In the genomic region with DNA sequence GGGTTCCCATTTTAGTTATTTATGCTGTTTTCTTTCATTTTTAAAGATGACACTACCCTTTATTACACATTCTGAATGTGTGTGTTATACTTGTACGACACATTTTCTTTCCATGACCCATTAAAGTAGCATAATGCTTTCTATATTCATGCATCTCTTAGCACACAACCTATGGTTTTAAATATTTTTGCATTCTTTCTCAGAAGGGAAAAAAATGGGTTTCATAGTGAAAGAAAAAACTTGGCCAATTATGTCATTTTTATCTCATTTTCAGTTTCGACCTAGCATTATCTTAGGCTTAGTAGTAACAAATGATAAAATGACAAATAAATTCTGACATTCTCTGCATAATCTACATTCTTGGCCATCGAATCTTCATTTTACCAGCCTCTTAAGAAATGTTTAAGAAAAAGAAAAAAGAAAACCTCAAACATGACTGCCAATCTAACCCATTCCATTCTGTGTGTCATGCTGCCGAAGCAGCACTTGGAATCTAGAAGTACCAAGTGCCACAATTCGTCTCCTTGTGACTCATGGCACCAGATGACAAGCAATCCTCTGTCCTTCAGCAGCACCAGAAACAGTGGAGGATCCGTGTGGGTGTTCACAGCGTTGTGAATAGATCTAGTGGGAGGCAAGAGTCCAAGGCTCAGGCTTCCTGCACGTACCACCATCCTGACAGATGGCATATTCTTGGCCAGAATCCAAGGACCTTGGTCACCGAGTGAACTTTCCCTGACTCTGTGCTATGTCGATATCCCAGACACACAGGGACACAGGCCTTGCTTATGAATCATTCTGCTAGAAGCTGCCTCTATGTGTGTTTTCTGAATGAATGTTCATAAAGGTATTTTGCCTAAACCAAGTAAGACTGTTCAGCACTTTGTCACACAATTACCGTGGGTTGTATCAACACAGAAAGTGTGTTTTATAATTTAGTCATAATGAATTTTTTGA, we compare ENCODE assay signal across 8 cellular contexts.
DNase-seq lines count a peak whose midpoint lies in the region; ATAC-seq and TF ChIP-seq lines count a peak whose summit lies in the region.

No MANE protein-coding gene starts in this region.

- no peak overlapping the region for H3K4me3 ChIP-seq in WERI-Rb-1 (ENCODE audit: low read depth, low read length)
- H3K4me3 ChIP-seq in right cardiac atrium (ENCODE audit: low read length) = no peak overlapping the region
- H3K4me3 ChIP-seq in spleen = no peak overlapping the region

- no peak for TF ChIP-seq POLR2A in spleen (IDR thresholded peaks at IDR 0.05)

- H3K36me3 ChIP-seq in WERI-Rb-1 = no peaks in the 10 kb centered on the region
- no peaks in the 10 kb centered on the region for H3K36me3 ChIP-seq in spleen

- TF ChIP-seq CTCF in Calu3 (IDR thresholded peaks at IDR 0.05; ENCODE audit: unreplicated experiment) = no peak
- no peak for TF ChIP-seq CTCF in WERI-Rb-1 (IDR thresholded peaks at IDR 0.05; ENCODE audit: low read depth, low read length)
- TF ChIP-seq CTCF in spleen (IDR thresholded peaks at IDR 0.05 in 8 of 11, conservative IDR thresholded peaks at IDR 0.05 in 3 of 11) = no peak

- CTCF ChIA-PET in Calu3 (lab: Charles Lee) = interaction anchor here (0.8 kb wide), 1 partner anchor 22 kb away, joined by 3 read pairs; no protein-coding TSS in a partner anchor

- ATAC-seq in GM21390 (IDR thresholded peaks at IDR 0.05; ENCODE audit: unreplicated experiment) = peak; percentile 84
- peak; percentile 70 for ATAC-seq in HG03565 (IDR thresholded peaks at IDR 0.05; ENCODE audit: unreplicated experiment)
- peak; percentile 97 for ATAC-seq in right cardiac atrium

- peaks cover 9% of the 10 kb centered on the region for H3K36me3 Mint-ChIP-seq in Calu3 (ENCODE audit: insufficient read depth, unreplicated experiment)

- peaks cover 45% of the 10 kb centered on the region for H3K4me1 Mint-ChIP-seq in Calu3 (ENCODE audit: low read depth, unreplicated experiment)

- H3K4me1 ChIP-seq in right cardiac atrium (ENCODE audit: control insufficient read depth, insufficient read depth, low read length) = peaks cover 2% of the 10 kb centered on the region
- H3K4me1 ChIP-seq in spleen = peaks cover 0 to 12% (median 5%) of the 10 kb centered on the region in 6 donors

- H3K27ac Mint-ChIP-seq in Calu3 (ENCODE audit: unreplicated experiment) = peak overlapping the region; percentile 83

- no peaks in the 10 kb centered on the region for H3K27me3 ChIP-seq in WERI-Rb-1 (ENCODE audit: insufficient read depth, low read depth, severe bottlenecking)
- H3K27me3 ChIP-seq in right cardiac atrium (ENCODE audit: control insufficient read depth, insufficient read depth) = no peaks in the 10 kb centered on the region
- H3K27me3 ChIP-seq in spleen (replicated peaks in 1 of 7) = no peaks in the 10 kb centered on the region

- peak overlapping the region; percentile 61 for H3K4me3 Mint-ChIP-seq in Calu3 (ENCODE audit: low read depth, unreplicated experiment)

- 23% methylated on average over 11 of the region's 11 CpGs for WGBS in right cardiac atrium
- WGBS in spleen, 5 donors = 28 to 54% (median 47%) methylated on average over 11 of the region's 11 CpGs

- H3K9me3 ChIP-seq in WERI-Rb-1 (ENCODE audit: severe bottlenecking) (no peaks in the 10 kb centered on the region), right cardiac atrium (ENCODE audit: control insufficient read depth, low read length) (no peaks in the 10 kb centered on the region), spleen (no peaks in the 10 kb centered on the region)

- BruUV-seq in Calu3 (replicated peaks; lab: Mats Ljungman, UMichigan) = no TSS peak

- peaks cover 2% of the 10 kb centered on the region for H3K9me3 Mint-ChIP-seq in Calu3 (ENCODE audit: low read depth, unreplicated experiment)

- no peaks in the 10 kb centered on the region for H3K27me3 Mint-ChIP-seq in Calu3 (ENCODE audit: unreplicated experiment)

- intact Hi-C loops in Calu3 (cut with micrococcal nuclease; ENCODE audit: unreplicated experiment) (loop anchor here (1.0 to 5.0 kb wide), 9 partner anchors 85 to 724 kb away; a partner anchor contains a TSS), right cardiac atrium (cut with DNase I) (no loop called here), spleen (cut with DNase I; ENCODE audit: low total_unique reads) (no loop called here)

- H3K27ac ChIP-seq in WERI-Rb-1 (no peak overlapping the region), right cardiac atrium (ENCODE audit: low read length) (no peak overlapping the region), spleen (peak overlapping the region in 7 of 8 donors; percentile 41 to 67 (median 58))

- peak; percentile 95 for DNase-seq in Calu3
- peak; percentile 24 for DNase-seq in WERI-Rb-1
- DNase-seq in right cardiac atrium = peak; percentile 64 to 77 (median 66)
- DNase-seq in spleen = no peak
- no peak for DNase-seq in activated effector memory CD4-positive, alpha-beta T cell treated with anti-CD3 and anti-CD28 coated beads, Interleukin-2, amount 50 U/mL, for 16 hours
- DNase-seq in stimulated activated CD4-positive, alpha-beta T cell treated with anti-CD3 and anti-CD28 coated beads, Interleukin-4, amount 100 ng/mL, for 1 hour = no peak

Comparison
In these comparisons a context has a peak if more than half of its experiments do, and no peak if none do; other contexts are left out.
1. DNase-seq: peak in Calu3 (single experiment), WERI-Rb-1 (single experiment) and right cardiac atrium (3 of 3); none in spleen (single experiment), activated effector memory CD4-positive, alpha-beta T cell treated with anti-CD3 and anti-CD28 coated beads, Interleukin-2, amount 50 U/mL, for 16 hours (single experiment) and stimulated activated CD4-positive, alpha-beta T cell treated with anti-CD3 and anti-CD28 coated beads, Interleukin-4, amount 100 ng/mL, for 1 hour (single experiment).
2. H3K27ac ChIP-seq: peak in spleen (7 of 8); none in WERI-Rb-1 (single experiment) and right cardiac atrium (single experiment).
3. Peak in every context shown above with its lines, with median percentiles within 50 percentile points of each other: ATAC-seq.